In the genomic region with DNA sequence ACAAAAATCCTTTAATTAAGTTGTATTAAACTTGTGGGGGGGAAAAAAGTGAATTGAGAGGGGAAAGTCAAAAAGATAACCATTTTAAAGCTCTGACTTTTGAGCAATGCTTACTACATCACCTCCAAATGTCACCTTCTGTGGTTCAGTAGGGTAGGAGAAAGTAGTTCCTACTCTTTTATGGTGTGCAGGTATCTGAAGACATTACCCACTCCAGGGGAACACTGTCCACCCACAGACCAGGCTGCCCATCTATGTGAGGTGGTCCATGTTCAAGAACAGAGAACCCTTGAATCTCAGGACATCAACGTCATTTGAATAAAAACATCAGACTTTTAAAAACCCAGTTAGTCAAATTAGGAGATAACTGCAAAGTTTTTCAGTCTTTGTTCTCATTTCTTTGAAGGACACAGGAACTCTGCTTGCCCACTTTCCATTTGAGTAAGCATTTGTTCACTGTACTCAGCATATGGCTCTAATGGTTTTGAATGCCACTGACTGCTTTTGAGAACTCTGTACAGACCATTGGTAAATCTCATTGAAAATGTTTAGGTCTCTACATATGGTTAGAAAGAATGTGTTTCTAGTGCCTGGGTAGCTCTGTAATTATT, we compare ENCODE assay signal across 13 cellular contexts. TPM values are rescaled to one million over a fixed set of nuclear protein-coding genes. Genes with fewer than 3 reads are reported as not detected.
DNase-seq lines count a peak whose midpoint lies in the region; ATAC-seq, FAIRE-seq and TF ChIP-seq lines count a peak whose summit lies in the region.
"Had no signal": no experiment of that assay in that cellular context is flagged by ENCODE, and none has a peak within 500 bp of the region (broad histone marks: within the 10 kb centered on the region; RNA-seq: fewer than 3 reads in every experiment).

No MANE protein-coding gene starts in this region.

- no peaks in the 10 kb centered on the region for H3K4me1 Mint-ChIP-seq in MCF 10A (ENCODE audit: insufficient read depth, unreplicated experiment)

- no peaks in the 10 kb centered on the region for H3K27me3 Mint-ChIP-seq in MCF 10A (ENCODE audit: insufficient read depth, unreplicated experiment)

- peak; percentile 73 for FAIRE-seq in GM18507 (lab: Jason Lieb, UNC)
- FAIRE-seq: G401.6 had no signal

- intact Hi-C loops in MCF 10A (cut with micrococcal nuclease) = no loop called here
- intact Hi-C loops in posterior cingulate gyrus (cut with DNase I) = no loop called here

- no peak for TF ChIP-seq CTCF in MCF 10A (IDR thresholded peaks at IDR 0.05; ENCODE audit: unreplicated experiment)

- H3K36me3 Mint-ChIP-seq in MCF 10A (ENCODE audit: insufficient read depth, unreplicated experiment) = peaks cover 7% of the 10 kb centered on the region

- no TSS peak for BruUV-seq in MCF 10A (replicated peaks; lab: Mats Ljungman, UMichigan)

- no peak overlapping the region for H3K27ac Mint-ChIP-seq in MCF 10A (ENCODE audit: low read depth, unreplicated experiment)

- no peak overlapping the region for H3K4me3 Mint-ChIP-seq in MCF 10A (ENCODE audit: unreplicated experiment)

- no peaks in the 10 kb centered on the region for H3K9me3 Mint-ChIP-seq in MCF 10A (ENCODE audit: unreplicated experiment)

- POLR2A ChIA-PET in MCF 10A (lab: Yijun Ruan, JAX) = no interaction called here

- DNase-seq in GM18507 (ENCODE audit: extremely low spot score, insufficient read length, low read depth) (no peak), MCF 10A (ENCODE audit: unreplicated experiment) (no peak), GOT3 (lab: John Stamatoyannopoulos, UW) (no peak), posterior cingulate gyrus (no peak)
- no peak for DNase-seq in stimulated activated CD4-positive, alpha-beta T cell treated with anti-CD3 and anti-CD28 coated beads, Interleukin-4, amount 100 ng/mL, for 24 hours
- DNase-seq: cerebellar nuclear complex, NCI-H524 had no signal

- CTCF ChIA-PET in MCF 10A (lab: Yijun Ruan, JAX) = interaction anchor here (0.6 kb wide), 1 partner anchor 20 kb away, joined by 3 read pairs; no protein-coding TSS in a partner anchor

- peak; percentile 90 for ATAC-seq in GM19438 (IDR thresholded peaks at IDR 0.05; ENCODE audit: low read depth, unreplicated experiment)
- peak; percentile 96 for ATAC-seq in HG02798 (IDR thresholded peaks at IDR 0.05; ENCODE audit: poor library complexity, unreplicated experiment)
- ATAC-seq in HG03460 (IDR thresholded peaks at IDR 0.05; ENCODE audit: unreplicated experiment) = peak; percentile 88

RNA-seq across cellular contexts. Expression of gene NMU, which starts 18.4 kb away (rescaled TPM):
- 4.7 and 8.5 TPM in 2 replicates for total RNA-seq in MCF 10A (2022)
- total RNA-seq: SK-MEL-5, smooth muscle cell had no signal

RNA-seq across cellular contexts. Expression of gene PDCL2, which starts 25.6 kb away (rescaled TPM):
- not detected in 2 replicates for total RNA-seq in MCF 10A (2022)
- total RNA-seq: SK-MEL-5, smooth muscle cell had no signal
